In the genomic region with DNA sequence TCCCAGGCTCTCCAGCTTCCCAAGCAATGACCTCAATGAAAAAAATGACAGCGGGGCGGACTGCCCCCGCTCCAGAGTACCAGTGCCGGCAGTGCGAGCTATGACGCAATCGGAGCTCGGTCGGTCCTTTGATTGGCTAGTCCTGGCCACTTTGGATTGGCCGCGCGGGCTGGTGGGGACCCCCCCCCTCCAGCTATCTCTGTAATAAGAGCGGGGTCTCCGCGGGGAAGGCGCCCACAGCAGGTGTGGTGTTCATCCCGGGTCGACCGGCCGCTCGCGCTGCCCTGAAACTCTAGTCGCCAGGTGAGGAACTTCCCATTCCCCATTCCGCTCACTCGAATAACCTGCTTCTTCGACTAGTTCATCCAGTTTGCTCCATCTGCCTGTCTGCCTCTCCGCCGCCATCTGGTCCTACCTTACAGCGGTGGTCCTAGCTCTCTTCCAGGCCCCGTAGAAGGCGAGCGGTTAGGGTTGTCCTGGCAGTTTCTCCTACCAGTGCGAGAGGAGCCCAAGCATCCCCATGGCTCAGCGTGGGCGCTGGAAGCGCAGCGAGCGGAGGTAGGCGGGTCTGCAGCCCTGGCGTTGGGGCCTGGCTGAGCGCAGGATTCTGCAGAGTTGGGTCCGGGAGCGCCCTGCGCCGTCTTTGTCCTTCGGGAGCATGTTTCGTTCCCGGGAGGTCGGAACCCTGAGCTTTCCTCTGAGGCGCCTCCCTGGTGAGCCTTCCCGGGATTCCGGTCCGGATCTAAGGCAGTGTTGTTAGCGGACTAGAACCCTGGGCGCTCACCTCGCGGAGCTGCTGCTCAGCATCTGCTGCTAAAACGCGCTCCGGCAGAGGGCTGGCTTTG, we compare ENCODE assay signal across 9 cellular contexts. TPM values are rescaled to one million over a fixed set of nuclear protein-coding genes. Genes with fewer than 3 reads are reported as not detected.
DNase-seq lines count a peak whose midpoint lies in the region; ATAC-seq and TF ChIP-seq lines count a peak whose summit lies in the region.
"Had no signal": no experiment of that assay in that cellular context is flagged by ENCODE, and none has a peak within 500 bp of the region (broad histone marks: within the 10 kb centered on the region; RNA-seq: fewer than 3 reads in every experiment).

CALCB (plus strand) TSS at position 233 of the 845 bp plus-strand sequence. CDS start 1,126 bp downstream, outside the sequence.

- H3K4me2 ChIP-seq in skeletal muscle satellite cell (ENCODE audit: low read length) = peak within 1 kb of the TSS; percentile 82

- H3K4me1 ChIP-seq in CD8-positive, alpha-beta memory T cell (ENCODE audit: insufficient read depth, low read length) = peaks cover 15% of the 10 kb centered on the region
- peaks cover 18% of the 10 kb centered on the region for H3K4me1 ChIP-seq in skeletal muscle satellite cell (ENCODE audit: control insufficient read depth, insufficient read depth, low read length)

- H3K27me3 Mint-ChIP-seq in CD8-positive, alpha-beta memory T cell = peaks cover 13 to 29% of the 10 kb centered on the region in 2 donors
- peaks cover 31% of the 10 kb centered on the region for H3K27me3 Mint-ChIP-seq in activated T-helper 2 cell treated with anti-CD3 and anti-CD28 coated beads, Interferon-gamma antibody, Interleukin-2, Interleukin-4, amounts not matched to agents 10 μg/mL and 5 μg/mL and 100 μg/mL, durations not matched to agents 14 hours and 24 hours and 36 hours (ENCODE audit: low read depth)

- DNase-seq in CD8-positive, alpha-beta memory T cell = peak in 2 of 5 donors; percentile 3 to 25
- DNase-seq in NCI-H1930 (lab: John Stamatoyannopoulos, UW) = peak; percentile 69 to 75
- no peak for DNase-seq in activated T-helper 2 cell treated with anti-CD3 and anti-CD28 coated beads, Interferon-gamma antibody, Interleukin-2, Interleukin-4, amounts not matched to agents 10 μg/mL and 5 μg/mL and 100 μg/mL, durations not matched to agents 14 hours and 24 hours and 36 hours (ENCODE audit: low spot score)
- DNase-seq in left ventricle myocardium superior = no peak
- DNase-seq in WERI-Rb-1 = no peak

- no peaks in the 10 kb centered on the region for H3K9me3 ChIP-seq in CD8-positive, alpha-beta memory T cell (ENCODE audit: low read length)
- H3K9me3 ChIP-seq in skeletal muscle satellite cell (replicated peaks; ENCODE audit: low read length) (no peaks in the 10 kb centered on the region), WERI-Rb-1 (ENCODE audit: severe bottlenecking) (peaks cover 2% of the 10 kb centered on the region)

- CTCF ChIA-PET in CD8-positive, alpha-beta memory T cell (lab: Charles Lee) = interaction anchor here (0.9 to 5.7 kb wide), 8 partner anchors 17 to 182 kb away, joined by 3 to 90 read pairs (median 6); partner anchors contain the start of gene CYP2R1

- POLR2A ChIA-PET in CD8-positive, alpha-beta memory T cell (lab: Charles Lee) = interaction anchor here (0.5 kb wide), 1 partner anchor 550 kb away, joined by 16 read pairs; no protein-coding TSS in a partner anchor

- no peak for TF ChIP-seq CTCF in WERI-Rb-1 (IDR thresholded peaks at IDR 0.05; ENCODE audit: low read depth, low read length)

- intact Hi-C loops in activated T-helper 2 cell treated with anti-CD3 and anti-CD28 coated beads, Interferon-gamma antibody, Interleukin-2, Interleukin-4, amounts not matched to agents 10 μg/mL and 5 μg/mL and 100 μg/mL, durations not matched to agents 14 hours and 24 hours and 36 hours (cut with micrococcal nuclease) = loop anchor here (1.0 to 10.0 kb wide), 2 partner anchors 99 to 549 kb away; partner anchors contain the start of gene PSMA1
- intact Hi-C loops in left ventricle myocardium superior (cut with micrococcal nuclease) = loop anchor here (10.0 kb wide), 1 partner anchor 169 kb away; no protein-coding TSS in a partner anchor

- H3K27me3 ChIP-seq in CD8-positive, alpha-beta memory T cell (ENCODE audit: insufficient read depth, low read length, poor library complexity, severe bottlenecking) = no peaks in the 10 kb centered on the region
- peaks cover 65% of the 10 kb centered on the region for H3K27me3 ChIP-seq in skeletal muscle satellite cell (ENCODE audit: control insufficient read depth, insufficient read depth, low read length)
- peaks cover 75% of the 10 kb centered on the region for H3K27me3 ChIP-seq in WERI-Rb-1 (ENCODE audit: insufficient read depth, low read depth, severe bottlenecking)

- H3K36me3 Mint-ChIP-seq in CD8-positive, alpha-beta memory T cell = peaks cover 0 to 20% (median 0%) of the 10 kb centered on the region in 3 donors
- H3K36me3 Mint-ChIP-seq in activated T-helper 2 cell treated with anti-CD3 and anti-CD28 coated beads, Interferon-gamma antibody, Interleukin-2, Interleukin-4, amounts not matched to agents 10 μg/mL and 5 μg/mL and 100 μg/mL, durations not matched to agents 14 hours and 24 hours and 36 hours (ENCODE audit: low read depth) = no peaks in the 10 kb centered on the region

- no peak within 1 kb of the TSS for H3K27ac ChIP-seq in CD8-positive, alpha-beta memory T cell (ENCODE audit: low read depth, low read length)
- no peak within 1 kb of the TSS for H3K27ac ChIP-seq in WERI-Rb-1

- ATAC-seq in left ventricle myocardium superior (peak; percentile 57), HG02588 (IDR thresholded peaks at IDR 0.05; ENCODE audit: unreplicated experiment) (no peak), HG02759 (IDR thresholded peaks at IDR 0.05; ENCODE audit: unreplicated experiment) (no peak)

- peak within 1 kb of the TSS; percentile 78 to 87 (median 84) for H3K4me3 Mint-ChIP-seq in CD8-positive, alpha-beta memory T cell
- H3K4me3 Mint-ChIP-seq in activated T-helper 2 cell treated with anti-CD3 and anti-CD28 coated beads, Interferon-gamma antibody, Interleukin-2, Interleukin-4, amounts not matched to agents 10 μg/mL and 5 μg/mL and 100 μg/mL, durations not matched to agents 14 hours and 24 hours and 36 hours (ENCODE audit: low read depth) = peak within 1 kb of the TSS; percentile 78
- H3K4me3 Mint-ChIP-seq: dendritic cell treated with granulocyte-macrophage colony-stimulating factor and Interleukin-4, amounts not matched to agents 40 ng/mL and 50 ng/mL, for 4 days had no signal

- H3K36me3 ChIP-seq in CD8-positive, alpha-beta memory T cell (ENCODE audit: insufficient read depth, low read length) = no peaks in the 10 kb centered on the region
- H3K36me3 ChIP-seq in skeletal muscle satellite cell (ENCODE audit: insufficient read depth, low read length) = no peaks in the 10 kb centered on the region
- no peaks in the 10 kb centered on the region for H3K36me3 ChIP-seq in WERI-Rb-1

- no peak within 1 kb of the TSS for H3K9ac ChIP-seq in skeletal muscle satellite cell (ENCODE audit: low read depth, low read length)

- H3K9me3 Mint-ChIP-seq in CD8-positive, alpha-beta memory T cell = peaks cover 8 to 15% (median 10%) of the 10 kb centered on the region in 5 donors
- H3K9me3 Mint-ChIP-seq in activated T-helper 2 cell treated with anti-CD3 and anti-CD28 coated beads, Interferon-gamma antibody, Interleukin-2, Interleukin-4, amounts not matched to agents 10 μg/mL and 5 μg/mL and 100 μg/mL, durations not matched to agents 14 hours and 24 hours and 36 hours = no peaks in the 10 kb centered on the region

- peak within 1 kb of the TSS; percentile 67 for H3K4me3 ChIP-seq in CD8-positive, alpha-beta memory T cell (ENCODE audit: low read length)
- H3K4me3 ChIP-seq in skeletal muscle satellite cell (ENCODE audit: low read length) (peak within 1 kb of the TSS; percentile 56), WERI-Rb-1 (ENCODE audit: low read depth, low read length) (no peak within 1 kb of the TSS)

- peak within 1 kb of the TSS in 4 of 8 donors; percentile 42 to 62 (median 54) for H3K27ac Mint-ChIP-seq in CD8-positive, alpha-beta memory T cell
- peak within 1 kb of the TSS; percentile 29 for H3K27ac Mint-ChIP-seq in activated T-helper 2 cell treated with anti-CD3 and anti-CD28 coated beads, Interferon-gamma antibody, Interleukin-2, Interleukin-4, amounts not matched to agents 10 μg/mL and 5 μg/mL and 100 μg/mL, durations not matched to agents 14 hours and 24 hours and 36 hours
- H3K27ac Mint-ChIP-seq: dendritic cell treated with granulocyte-macrophage colony-stimulating factor and Interleukin-4, amounts not matched to agents 40 ng/mL and 50 ng/mL, for 4 days had no signal

- H3K4me1 Mint-ChIP-seq in CD8-positive, alpha-beta memory T cell = peaks cover 17 to 23% (median 17%) of the 10 kb centered on the region in 3 donors
- peaks cover 13% of the 10 kb centered on the region for H3K4me1 Mint-ChIP-seq in activated T-helper 2 cell treated with anti-CD3 and anti-CD28 coated beads, Interferon-gamma antibody, Interleukin-2, Interleukin-4, amounts not matched to agents 10 μg/mL and 5 μg/mL and 100 μg/mL, durations not matched to agents 14 hours and 24 hours and 36 hours (ENCODE audit: low read depth)

RNA-seq across cellular contexts. Expression of gene CALCB, which starts in this region (rescaled TPM):
- under 1 TPM; 0.35 to 0.47 TPM for total RNA-seq in CD8-positive, alpha-beta memory T cell
- polyA plus RNA-seq in CD8-positive, alpha-beta memory T cell = 0.26 TPM
- total RNA-seq in activated T-helper 2 cell treated with anti-CD3 and anti-CD28 coated beads, Interferon-gamma antibody, Interleukin-2, Interleukin-4, amounts not matched to agents 10 μg/mL and 5 μg/mL and 100 μg/mL, durations not matched to agents 14 hours and 24 hours and 36 hours = 0.73 and 0.90 TPM in 2 replicates
- not detected for total RNA-seq in left ventricle myocardium superior
- not detected in 2 replicates for total RNA-seq in skeletal muscle satellite cell (2012; rRNA removed)

Comparison
In these comparisons a context has a peak if more than half of its experiments do, and no peak if none do; other contexts are left out.
1. Peak in ATAC-seq in left ventricle myocardium superior; RNA of the gene not detected or under 1 TPM.
2. DNase-seq: peak in NCI-H1930 (2 of 2); none in activated T-helper 2 cell treated with anti-CD3 and anti-CD28 coated beads, Interferon-gamma antibody, Interleukin-2, Interleukin-4, amounts not matched to agents 10 μg/mL and 5 μg/mL and 100 μg/mL, durations not matched to agents 14 hours and 24 hours and 36 hours (single experiment), left ventricle myocardium superior (single experiment) and WERI-Rb-1 (single experiment).